ENCODE assay signal across 8 cellular contexts in genomic region chr17:15782809-15783208, GRCh38. TPM values are rescaled to one million over a fixed set of nuclear protein-coding genes. Genes with fewer than 3 reads are reported as not detected.
DNase-seq lines count a peak whose midpoint lies in the region; ATAC-seq and TF ChIP-seq lines count a peak whose summit lies in the region.

No MANE protein-coding gene starts in this region.

- in situ Hi-C loops in T47D (cut with HindIII; ENCODE audit: low pct_unique_long_range_greater_than_20kb, low sequenced_read_pairs), result no loop called here

- no peak for TF ChIP-seq EP300 in esophagus muscularis mucosa (IDR thresholded peaks at IDR 0.05)

- ATAC-seq in GM19395 (IDR thresholded peaks at IDR 0.05; ENCODE audit: unreplicated experiment) (no peak), GM21515 (IDR thresholded peaks at IDR 0.05; ENCODE audit: unreplicated experiment) (no peak)

- H3K4me1 Mint-ChIP-seq in MCF 10A (ENCODE audit: insufficient read depth, unreplicated experiment) (no peaks in the 10 kb centered on the region), HFFc6 (ENCODE audit: low read depth) (no peaks in the 10 kb centered on the region)

- TF ChIP-seq CTCF in MCF 10A (IDR thresholded peaks at IDR 0.05; ENCODE audit: unreplicated experiment) (no peak), esophagus muscularis mucosa (IDR thresholded peaks at IDR 0.05) (peak in 2 of 3 experiments; percentile 12 to 15), vagina (IDR thresholded peaks at IDR 0.05) (no peak), HFFc6 (IDR thresholded peaks at IDR 0.05) (no peak)

- H3K27me3 Mint-ChIP-seq in MCF 10A (ENCODE audit: insufficient read depth, unreplicated experiment) (no peaks in the 10 kb centered on the region), HFFc6 (ENCODE audit: insufficient read depth) (peaks cover 20% of the 10 kb centered on the region)

- H3K9me3 ChIP-seq in esophagus muscularis mucosa (no peaks in the 10 kb centered on the region), muscle layer of duodenum (ENCODE audit: control insufficient read depth in 1 of 2, low read length in 2 of 2) (no peaks in the 10 kb centered on the region), vagina (no peaks in the 10 kb centered on the region)

- 6% methylated on average over 7 of the region's 32 CpGs for WGBS in esophagus muscularis mucosa

- H3K27ac Mint-ChIP-seq in MCF 10A (ENCODE audit: low read depth, unreplicated experiment) (no peak overlapping the region), HFFc6 (no peak overlapping the region)

- H3K36me3 ChIP-seq in esophagus muscularis mucosa, result no peaks in the 10 kb centered on the region
- H3K36me3 ChIP-seq in muscle layer of duodenum (ENCODE audit: control insufficient read depth in 1 of 2, insufficient read depth in 2 of 2, low read length in 2 of 2), result no peaks in the 10 kb centered on the region
- H3K36me3 ChIP-seq in vagina, result no peaks in the 10 kb centered on the region

- TF ChIP-seq POLR2A in esophagus muscularis mucosa (IDR thresholded peaks at IDR 0.05; ENCODE audit: low read depth) (no peak), vagina (IDR thresholded peaks at IDR 0.05) (no peak)

- CTCF ChIA-PET in MCF 10A (lab: Yijun Ruan, JAX), result interaction anchor here (1.0 kb wide), 1 partner anchor 217 kb away, joined by 3 read pairs; the partner anchor contains the start of genes TTC19 and ZSWIM7

- H3K4me3 Mint-ChIP-seq in MCF 10A (ENCODE audit: unreplicated experiment) (no peak overlapping the region), HFFc6 (no peak overlapping the region)

- H3K27me3 ChIP-seq in esophagus muscularis mucosa (no peaks in the 10 kb centered on the region), muscle layer of duodenum (ENCODE audit: low read depth, low read length) (no peaks in the 10 kb centered on the region), vagina (no peaks in the 10 kb centered on the region)

- intact Hi-C loops in MCF 10A (cut with micrococcal nuclease), result no loop called here
- intact Hi-C loops in esophagus muscularis mucosa (cut with DNase I), result no loop called here
- intact Hi-C loops in vagina (cut with DNase I), result no loop called here

- DNase-seq in T47D (ENCODE audit: low read depth in 1 of 2, low spot score in 1 of 2) (peak; percentile 39 to 56), MCF 10A (ENCODE audit: unreplicated experiment) (no peak), esophagus muscularis mucosa (ENCODE audit: extremely low spot score) (no peak), vagina (ENCODE audit: extremely low spot score in 2 of 2) (no peak), HFFc6 (no peak)

- POLR2A ChIA-PET in MCF 10A (lab: Yijun Ruan, JAX), result no interaction called here

- BruUV-seq in MCF 10A (replicated peaks; lab: Mats Ljungman, UMichigan), result no TSS peak

- H3K4me3 ChIP-seq in esophagus muscularis mucosa, result peak overlapping the region; percentile 51 to 59 (median 54)
- peak overlapping the region; percentile 18 to 56 for H3K4me3 ChIP-seq in muscle layer of duodenum (ENCODE audit: low read depth in 1 of 2, low read length in 2 of 2)
- H3K4me3 ChIP-seq in vagina, result peak overlapping the region; percentile 41 to 42

- peaks cover 5% of the 10 kb centered on the region for H3K36me3 Mint-ChIP-seq in MCF 10A (ENCODE audit: insufficient read depth, unreplicated experiment)
- peaks cover 10% of the 10 kb centered on the region for H3K36me3 Mint-ChIP-seq in HFFc6 (ENCODE audit: low read depth)

- H3K4me1 ChIP-seq in esophagus muscularis mucosa, result peaks cover 6 to 42% (median 37%) of the 10 kb centered on the region in 4 donors
- H3K4me1 ChIP-seq in muscle layer of duodenum (ENCODE audit: control insufficient read depth in 1 of 2, insufficient read depth in 2 of 2, low read length in 2 of 2), result peaks cover 0 to 3% of the 10 kb centered on the region in 2 donors
- peaks cover 9% of the 10 kb centered on the region for H3K4me1 ChIP-seq in vagina

- H3K27ac ChIP-seq in esophagus muscularis mucosa (replicated peaks in 1 of 4) (peak overlapping the region; percentile 71 to 81 (median 72)), muscle layer of duodenum (ENCODE audit: low read length) (no peak overlapping the region), vagina (peak overlapping the region; percentile 22)

- H3K9me3 Mint-ChIP-seq in MCF 10A (ENCODE audit: unreplicated experiment), result peaks cover 21% of the 10 kb centered on the region
- peaks cover 11% of the 10 kb centered on the region for H3K9me3 Mint-ChIP-seq in HFFc6

RNA-seq across cellular contexts. Expression of gene TBC1D26, which starts 50.7 kb away (rescaled TPM):
- total RNA-seq in MCF 10A (2022) (not detected in 2 replicates), esophagus muscularis mucosa (under 1 TPM in 1 of 4 donors, not detected in 3; 0.23 TPM), vagina (4.2 TPM)
- not detected for total RNA-seq in HFFc6 (2021; fragmentation: NEBNext Ultra II Directional; extraction: Animal tissue kit (Norgen Biotek cat#: 25700))

Comparison
In these comparisons a context has a peak if more than half of its experiments do, and no peak if none do; other contexts are left out.
1. DNase-seq: peak in T47D (2 of 2); none in MCF 10A (single experiment), esophagus muscularis mucosa (single experiment), vagina (0 of 2) and HFFc6 (single experiment).
2. CTCF ChIP-seq: peak in esophagus muscularis mucosa (2 of 3); none in MCF 10A (single experiment), vagina (0 of 3) and HFFc6 (single experiment).
3. Peak in every context shown above with its lines, with median percentiles within 50 percentile points of each other: H3K4me3 ChIP-seq.